In genomic region chr15:75200765-75201608, GRCh38 we compare ENCODE assay signal across 8 cellular contexts. TPM values are rescaled to one million over a fixed set of nuclear protein-coding genes. Genes with fewer than 3 reads are reported as not detected.
DNase-seq lines count a peak whose midpoint lies in the region; ATAC-seq and TF ChIP-seq lines count a peak whose summit lies in the region.

No MANE protein-coding gene starts in this region.

- peak overlapping the region; percentile 100 for H3K4me2 ChIP-seq in PC-3 (ENCODE audit: low read length)

- H3K36me3 Mint-ChIP-seq in immature natural killer cell = no peaks in the 10 kb centered on the region

- ATAC-seq in GM19395 (IDR thresholded peaks at IDR 0.05; ENCODE audit: unreplicated experiment) = peak; percentile 2
- ATAC-seq in PC-3 = peak; percentile 6
- ATAC-seq in GM18511 (IDR thresholded peaks at IDR 0.05; ENCODE audit: unreplicated experiment) = no peak

- DNase-seq in PC-3 (peak; percentile 76), astrocyte of the cerebellum (ENCODE audit: low read depth) (no peak), immature natural killer cell (no peak), NCI-H1092 treated with DMSO at 0.1 percent for 48 hours (lab: John Stamatoyannopoulos, UW) (no peak)
- DNase-seq in stimulated activated CD4-positive, alpha-beta T cell treated with anti-CD3 and anti-CD28 coated beads, Interleukin-4, amount 100 ng/mL, for 24 hours = peak; percentile 51

- intact Hi-C loops in PC-3 (cut with micrococcal nuclease) = loop anchor here (2.0 to 5.0 kb wide), 3 partner anchors 30 to 94 kb away; no protein-coding TSS in a partner anchor

- H3K4me1 Mint-ChIP-seq in immature natural killer cell = peaks cover 60 to 66% of the 10 kb centered on the region in 2 donors

- peak overlapping the region; percentile 85 to 93 (median 90) for H3K27ac Mint-ChIP-seq in immature natural killer cell

- no peaks in the 10 kb centered on the region for H3F3A ChIP-seq in PC-3 (ENCODE audit: low read length, unreplicated experiment)

- peak overlapping the region; percentile 96 for H3K9ac ChIP-seq in PC-3 (ENCODE audit: low read length)

- peaks cover 31% of the 10 kb centered on the region for H4K20me1 ChIP-seq in PC-3 (ENCODE audit: low read length)

- no TSS peak for BruUV-seq in PC-3 (replicated peaks; lab: Mats Ljungman, UMichigan)

- H3K27me3 Mint-ChIP-seq in immature natural killer cell (ENCODE audit: low read depth in 3 of 3) = peaks cover 7 to 10% (median 7%) of the 10 kb centered on the region in 3 donors

- H3K27me3 ChIP-seq in ACC112 (ENCODE audit: insufficient read depth, low read length) (no peaks in the 10 kb centered on the region), PC-3 (ENCODE audit: low read length) (no peaks in the 10 kb centered on the region)

- peaks cover 18% of the 10 kb centered on the region for H3K4me1 ChIP-seq in ACC112 (ENCODE audit: control insufficient read depth, insufficient read depth, low read length, unreplicated experiment)
- H3K4me1 ChIP-seq in PC-3 (ENCODE audit: insufficient read depth, low read length) = peaks cover 33% of the 10 kb centered on the region

- H3K4me3 Mint-ChIP-seq in immature natural killer cell = peak overlapping the region; percentile 90 to 94 (median 93)

- no peaks in the 10 kb centered on the region for H3K9me3 ChIP-seq in PC-3 (ENCODE audit: low read length)

- CTCF ChIA-PET in PC-3 (lab: Charles Lee) = interaction anchor here (0.6 to 1.6 kb wide), 5 partner anchors 14 to 357 kb away, joined by 3 to 6 read pairs (median 4); no protein-coding TSS in a partner anchor

- in situ Hi-C loops in astrocyte of the cerebellum (cut with HindIII; ENCODE audit: low sequenced_read_pairs) = no loop called here

- H3K36me3 ChIP-seq in ACC112 (ENCODE audit: insufficient read depth, low read length) (no peaks in the 10 kb centered on the region), PC-3 (ENCODE audit: low read depth, low read length) (peaks cover 7% of the 10 kb centered on the region)

- no peaks in the 10 kb centered on the region for H3K9me2 ChIP-seq in PC-3 (replicated peaks; ENCODE audit: low read length)

- peak overlapping the region; percentile 99 for H2AFZ ChIP-seq in ACC112 (ENCODE audit: low read length, unreplicated experiment)
- H2AFZ ChIP-seq in PC-3 (ENCODE audit: low read length) = peak overlapping the region; percentile 81

- peak overlapping the region; percentile 26; the same call in 1 of the 2 replicates for H3K27ac ChIP-seq in ACC112 (ENCODE audit: low read depth, low read length)
- H3K27ac ChIP-seq in PC-3 (ENCODE audit: low read length) = peak overlapping the region; percentile 60

- peaks cover 42% of the 10 kb centered on the region for H3K79me2 ChIP-seq in ACC112 (ENCODE audit: control insufficient read depth, insufficient read depth, low read length, unreplicated experiment)
- H3K79me2 ChIP-seq in PC-3 (ENCODE audit: low read length) = peaks cover 47% of the 10 kb centered on the region

- POLR2A ChIA-PET in PC-3 (lab: Charles Lee; ENCODE audit: unreplicated experiment) = interaction anchor here (0.6 to 0.9 kb wide), 3 partner anchors 25 to 126 kb away, joined by 3 read pairs; no protein-coding TSS in a partner anchor

- H3K4me3 ChIP-seq in ACC112 (ENCODE audit: low read depth, low read length) (peak overlapping the region; percentile 99), PC-3 (ENCODE audit: low read length) (peak overlapping the region; percentile 95), astrocyte of the cerebellum (ENCODE audit: low read depth, low read length) (peak overlapping the region; percentile 63)

- H3K9me3 Mint-ChIP-seq in immature natural killer cell = no peaks in the 10 kb centered on the region

- TF ChIP-seq CTCF in PC-3 (conservative IDR thresholded peaks at IDR 0.05; ENCODE audit: low read depth, low read length) (no peak), astrocyte of the cerebellum (IDR thresholded peaks at IDR 0.05; ENCODE audit: low read depth, low read length, missing control alignments) (no peak)

RNA-seq across cellular contexts. Expression of gene C15orf39, which starts 0.7 kb away (rescaled TPM):
- 23.8 and 31.0 TPM in 2 replicates for total RNA-seq in PC-3 (2014; rRNA removed)
- 10 to 100 TPM in 1 of 3 donors, 1 to 10 TPM in 2; 3.8 to 14.0 (median 4.7) TPM for polyA plus RNA-seq in immature natural killer cell

RNA-seq across cellular contexts. Expression of gene GOLGA6C, which starts 57.1 kb away (rescaled TPM):
- total RNA-seq in PC-3 (2014; rRNA removed) = not detected in 2 replicates
- not detected for polyA plus RNA-seq in immature natural killer cell

Comparison
In these comparisons a context has a peak if more than half of its experiments do, and no peak if none do; other contexts are left out.
1. DNase-seq: peak in PC-3 (single experiment) and stimulated activated CD4-positive, alpha-beta T cell treated with anti-CD3 and anti-CD28 coated beads, Interleukin-4, amount 100 ng/mL, for 24 hours (single experiment); none in astrocyte of the cerebellum (single experiment), immature natural killer cell (0 of 3) and NCI-H1092 treated with DMSO at 0.1 percent for 48 hours (single experiment).
2. Peak in every context shown above with its lines, with median percentiles within 50 percentile points of each other: H3K4me3 ChIP-seq.